Comparison of ENCODE assay signal across 12 cellular contexts in genomic region chr3:113111308-113111707, GRCh38.
DNase-seq lines count a peak whose midpoint lies in the region; ATAC-seq lines count a peak whose summit lies in the region.
"Had no signal": no experiment of that assay in that cellular context is flagged by ENCODE, and none has a peak within 500 bp of the region (broad histone marks: within the 10 kb centered on the region; RNA-seq: fewer than 3 reads in every experiment).

No MANE protein-coding gene starts in this region.

- peak overlapping the region; percentile 63 for H3K27ac Mint-ChIP-seq in activated naive CD8-positive, alpha-beta T cell treated with anti-CD3 and anti-CD28 coated beads, Interleukin-2, amount 50 U/mL, for 24 hours
- peak overlapping the region in 1 of 2 donors; percentile 2 for H3K27ac Mint-ChIP-seq in natural killer cell treated with Interleukin-12 subunit alpha and Interleukin-12 subunit beta and Interleukin-15 and Interleukin-18, amount 100 ng/mL, for 72 hours

- no peak overlapping the region for H3K4me3 Mint-ChIP-seq in activated naive CD8-positive, alpha-beta T cell treated with anti-CD3 and anti-CD28 coated beads, Interleukin-2, amount 50 U/mL, for 24 hours
- H3K4me3 Mint-ChIP-seq in natural killer cell treated with Interleukin-12 subunit alpha and Interleukin-12 subunit beta and Interleukin-15 and Interleukin-18, amount 100 ng/mL, for 72 hours = no peak overlapping the region
- H3K4me3 Mint-ChIP-seq: brain had no signal

- H3K9me3 Mint-ChIP-seq in activated naive CD8-positive, alpha-beta T cell treated with anti-CD3 and anti-CD28 coated beads, Interleukin-2, amount 50 U/mL, for 24 hours = no peaks in the 10 kb centered on the region
- H3K9me3 Mint-ChIP-seq in natural killer cell treated with Interleukin-12 subunit alpha and Interleukin-12 subunit beta and Interleukin-15 and Interleukin-18, amount 100 ng/mL, for 72 hours = no peaks in the 10 kb centered on the region
- H3K9me3 Mint-ChIP-seq: brain had no signal

- no peak for DNase-seq in activated CD4-positive, CD25-positive, alpha-beta regulatory T cell (lab: John Stamatoyannopoulos, UW)
- DNase-seq in M059J (ENCODE audit: low read depth) = peak; percentile 49
- peak; percentile 14 for DNase-seq in activated naive CD8-positive, alpha-beta T cell treated with anti-CD3 and anti-CD28 coated beads, Interleukin-2, amount 50 U/mL, for 24 hours
- no peak for DNase-seq in natural killer cell treated with Interleukin-12 subunit alpha and Interleukin-12 subunit beta and Interleukin-15 and Interleukin-18, amount 100 ng/mL, for 72 hours (ENCODE audit: low spot score)
- no peak for DNase-seq in AG08395 (ENCODE audit: low spot score)
- no peak for DNase-seq in Right ventricle myocardium superior
- no peak for DNase-seq in inferior parietal cortex (ENCODE audit: extremely low spot score)
- DNase-seq: NCI-H187, NCI-H774, transverse colon had no signal

- ATAC-seq in activated CD4-positive, CD25-positive, alpha-beta regulatory T cell treated with anti-CD3 and anti-CD28 coated beads, Interleukin-2, amount 50 U/mL, for 24 hours = peak; percentile 60 to 62
- ATAC-seq in activated naive CD8-positive, alpha-beta T cell treated with anti-CD3 and anti-CD28 coated beads, Interleukin-2, amount 50 U/mL, for 24 hours = peak; percentile 98
- peak; percentile 60 for ATAC-seq in natural killer cell treated with Interleukin-12 subunit alpha and Interleukin-12 subunit beta and Interleukin-15 and Interleukin-18, amount 100 ng/mL, for 72 hours
- no peak for ATAC-seq in Right ventricle myocardium superior (ENCODE audit: poor library complexity)

- peaks cover 43% of the 10 kb centered on the region for H3K4me1 Mint-ChIP-seq in activated naive CD8-positive, alpha-beta T cell treated with anti-CD3 and anti-CD28 coated beads, Interleukin-2, amount 50 U/mL, for 24 hours
- H3K4me1 Mint-ChIP-seq in natural killer cell treated with Interleukin-12 subunit alpha and Interleukin-12 subunit beta and Interleukin-15 and Interleukin-18, amount 100 ng/mL, for 72 hours (ENCODE audit: low read depth in 2 of 2) = peaks cover 6 to 8% of the 10 kb centered on the region in 2 donors

- no peaks in the 10 kb centered on the region for H3K27me3 Mint-ChIP-seq in activated naive CD8-positive, alpha-beta T cell treated with anti-CD3 and anti-CD28 coated beads, Interleukin-2, amount 50 U/mL, for 24 hours
- no peaks in the 10 kb centered on the region for H3K27me3 Mint-ChIP-seq in natural killer cell treated with Interleukin-12 subunit alpha and Interleukin-12 subunit beta and Interleukin-15 and Interleukin-18, amount 100 ng/mL, for 72 hours
- H3K27me3 Mint-ChIP-seq: brain had no signal

- H3K36me3 Mint-ChIP-seq in activated naive CD8-positive, alpha-beta T cell treated with anti-CD3 and anti-CD28 coated beads, Interleukin-2, amount 50 U/mL, for 24 hours (ENCODE audit: low read depth) = no peaks in the 10 kb centered on the region
- no peaks in the 10 kb centered on the region for H3K36me3 Mint-ChIP-seq in natural killer cell treated with Interleukin-12 subunit alpha and Interleukin-12 subunit beta and Interleukin-15 and Interleukin-18, amount 100 ng/mL, for 72 hours
- H3K36me3 Mint-ChIP-seq: brain had no signal

- intact Hi-C loops in Right ventricle myocardium superior (cut with DNase I) = no loop called here

Comparison
In these comparisons a context has a peak if more than half of its experiments do, and no peak if none do; other contexts are left out.
1. DNase-seq: peak in M059J (single experiment) and activated naive CD8-positive, alpha-beta T cell treated with anti-CD3 and anti-CD28 coated beads, Interleukin-2, amount 50 U/mL, for 24 hours (single experiment); none in activated CD4-positive, CD25-positive, alpha-beta regulatory T cell (0 of 4), natural killer cell treated with Interleukin-12 subunit alpha and Interleukin-12 subunit beta and Interleukin-15 and Interleukin-18, amount 100 ng/mL, for 72 hours (single experiment), AG08395 (single experiment), Right ventricle myocardium superior (single experiment) and inferior parietal cortex (single experiment).